ENCODE assay signal across 11 cellular contexts in genomic region chr6:24931296-24931695, GRCh38. TPM values are rescaled to one million over a fixed set of nuclear protein-coding genes. Genes with fewer than 3 reads are reported as not detected.
DNase-seq lines count a peak whose midpoint lies in the region; ATAC-seq and FAIRE-seq lines count a peak whose summit lies in the region.
"Had no signal": no experiment of that assay in that cellular context is flagged by ENCODE, and none has a peak within 500 bp of the region (broad histone marks: within the 10 kb centered on the region; RNA-seq: fewer than 3 reads in every experiment).

No MANE protein-coding gene starts in this region.

- peaks cover 33% of the 10 kb centered on the region for H3K4me1 ChIP-seq in thymus (ENCODE audit: control insufficient read depth, insufficient read depth, low read length)

- H3K4me3 Mint-ChIP-seq in activated T-cell treated with anti-CD3 and anti-CD28 coated beads, Interleukin-2, amount 50 U/mL, for 4 hours = peak overlapping the region; percentile 94
- H3K4me3 Mint-ChIP-seq in activated T-helper 1 cell treated with anti-CD3 and anti-CD28 coated beads, Interleukin-12 subunit alpha, Interleukin-12 subunit beta, Interleukin-2, Interleukin-4 antibody, amounts not matched to agents 30 ng/mL and 10 ng/mL and 1 ng/mL, durations not matched to agents 14 hours and 24 hours and 36 hours = peak overlapping the region; percentile 97
- peak overlapping the region; percentile 99 to 100 (median 99) for H3K4me3 Mint-ChIP-seq in immature natural killer cell

- intact Hi-C loops in activated T-helper 1 cell treated with anti-CD3 and anti-CD28 coated beads, Interleukin-12 subunit alpha, Interleukin-12 subunit beta, Interleukin-2, Interleukin-4 antibody, amounts not matched to agents 30 ng/mL and 10 ng/mL and 1 ng/mL, durations not matched to agents 14 hours and 24 hours and 36 hours (cut with micrococcal nuclease) = loop anchor here (10.0 kb wide), 1 partner anchor 1034 kb away; the partner anchor contains the start of gene TRIM38

- no peak for FAIRE-seq in RCC 7860 (lab: Jason Lieb, UNC)

- H3K36me3 Mint-ChIP-seq in activated T-cell treated with anti-CD3 and anti-CD28 coated beads, Interleukin-2, amount 50 U/mL, for 4 hours (ENCODE audit: insufficient read depth) = peaks cover 10% of the 10 kb centered on the region
- H3K36me3 Mint-ChIP-seq in activated T-helper 1 cell treated with anti-CD3 and anti-CD28 coated beads, Interleukin-12 subunit alpha, Interleukin-12 subunit beta, Interleukin-2, Interleukin-4 antibody, amounts not matched to agents 30 ng/mL and 10 ng/mL and 1 ng/mL, durations not matched to agents 14 hours and 24 hours and 36 hours (ENCODE audit: low read depth) = peaks cover 17% of the 10 kb centered on the region
- peaks cover 22 to 45% (median 23%) of the 10 kb centered on the region in 3 donors for H3K36me3 Mint-ChIP-seq in immature natural killer cell

- no peaks in the 10 kb centered on the region for H3K27me3 ChIP-seq in thymus (ENCODE audit: control insufficient read depth, insufficient read depth)
- H3K27me3 ChIP-seq: hepatocyte had no signal

- no peak for ATAC-seq in activated T-cell treated with anti-CD3 and anti-CD28 coated beads, Interleukin-2, amount 50 U/mL, for 4 hours

- DNase-seq in activated T-cell treated with anti-CD3 and anti-CD28 coated beads, Interleukin-2, amount 50 U/mL, for 4 hours = no peak
- DNase-seq in activated T-cell treated with anti-CD3 and anti-CD28 coated beads, Interleukin-2, amount 50 U/mL, for 48 hours = no peak
- DNase-seq in activated T-helper 1 cell treated with anti-CD3 and anti-CD28 coated beads, Interleukin-12 subunit alpha, Interleukin-12 subunit beta, Interleukin-2, Interleukin-4 antibody, amounts not matched to agents 30 ng/mL and 10 ng/mL and 1 ng/mL, durations not matched to agents 14 hours and 24 hours and 36 hours (ENCODE audit: low spot score) = no peak
- DNase-seq in immature natural killer cell (no peak), NCI-H2029 treated with DMSO at 0.1 percent for 48 hours (lab: John Stamatoyannopoulos, UW) (no peak), NCI-H2171 (lab: John Stamatoyannopoulos, UW) (no peak), RCC 7860 (ENCODE audit: low spot score) (no peak)
- DNase-seq: activated CD4-positive, alpha-beta T cell treated with anti-CD3 and anti-CD28 coated beads, Interleukin-2, amount 50 U/mL, for 1 hour had no signal

- H3K36me3 ChIP-seq in thymus (ENCODE audit: control insufficient read depth, insufficient read depth) = no peaks in the 10 kb centered on the region

- peaks cover 90% of the 10 kb centered on the region for H3K4me1 Mint-ChIP-seq in activated T-cell treated with anti-CD3 and anti-CD28 coated beads, Interleukin-2, amount 50 U/mL, for 4 hours (ENCODE audit: low read depth)
- H3K4me1 Mint-ChIP-seq in activated T-helper 1 cell treated with anti-CD3 and anti-CD28 coated beads, Interleukin-12 subunit alpha, Interleukin-12 subunit beta, Interleukin-2, Interleukin-4 antibody, amounts not matched to agents 30 ng/mL and 10 ng/mL and 1 ng/mL, durations not matched to agents 14 hours and 24 hours and 36 hours (ENCODE audit: low read depth) = peaks cover 89% of the 10 kb centered on the region
- H3K4me1 Mint-ChIP-seq in immature natural killer cell = peaks cover 72 to 78% of the 10 kb centered on the region in 2 donors

- peak overlapping the region; percentile 38 for H3K27ac ChIP-seq in thymus (ENCODE audit: low read depth)
- H3K27ac ChIP-seq: hepatocyte, RWPE1 had no signal

- H3K9me3 ChIP-seq in thymus (ENCODE audit: control insufficient read depth) = no peaks in the 10 kb centered on the region

- H3K9me3 Mint-ChIP-seq in activated T-cell treated with anti-CD3 and anti-CD28 coated beads, Interleukin-2, amount 50 U/mL, for 4 hours = peaks cover 11% of the 10 kb centered on the region
- H3K9me3 Mint-ChIP-seq in activated T-helper 1 cell treated with anti-CD3 and anti-CD28 coated beads, Interleukin-12 subunit alpha, Interleukin-12 subunit beta, Interleukin-2, Interleukin-4 antibody, amounts not matched to agents 30 ng/mL and 10 ng/mL and 1 ng/mL, durations not matched to agents 14 hours and 24 hours and 36 hours = peaks cover 9% of the 10 kb centered on the region
- peaks cover 0 to 5% (median 2%) of the 10 kb centered on the region in 6 donors for H3K9me3 Mint-ChIP-seq in immature natural killer cell

- no peak overlapping the region for H3K4me3 ChIP-seq in thymus (ENCODE audit: low read length)
- H3K4me3 ChIP-seq: hepatocyte had no signal

- H3K27ac Mint-ChIP-seq in activated T-helper 1 cell treated with anti-CD3 and anti-CD28 coated beads, Interleukin-12 subunit alpha, Interleukin-12 subunit beta, Interleukin-2, Interleukin-4 antibody, amounts not matched to agents 30 ng/mL and 10 ng/mL and 1 ng/mL, durations not matched to agents 14 hours and 24 hours and 36 hours = peak overlapping the region; percentile 96
- H3K27ac Mint-ChIP-seq in immature natural killer cell = peak overlapping the region; percentile 76 to 98 (median 90)

- H3K27me3 Mint-ChIP-seq in activated T-cell treated with anti-CD3 and anti-CD28 coated beads, Interleukin-2, amount 50 U/mL, for 4 hours (ENCODE audit: low read depth) = no peaks in the 10 kb centered on the region
- H3K27me3 Mint-ChIP-seq in activated T-helper 1 cell treated with anti-CD3 and anti-CD28 coated beads, Interleukin-12 subunit alpha, Interleukin-12 subunit beta, Interleukin-2, Interleukin-4 antibody, amounts not matched to agents 30 ng/mL and 10 ng/mL and 1 ng/mL, durations not matched to agents 14 hours and 24 hours and 36 hours (ENCODE audit: insufficient read depth) = no peaks in the 10 kb centered on the region
- H3K27me3 Mint-ChIP-seq in immature natural killer cell (ENCODE audit: low read depth in 3 of 3) = peaks cover 8 to 27% (median 21%) of the 10 kb centered on the region in 3 donors

RNA-seq across cellular contexts. Expression of gene RIPOR2, which starts 4.5 kb away (rescaled TPM):
- 10 to 100 TPM; 14.7 to 17.4 (median 16.8) TPM for total RNA-seq in activated T-cell treated with anti-CD3 and anti-CD28 coated beads, Interleukin-2, amount 50 U/mL, for 4 hours
- total RNA-seq in activated T-helper 1 cell treated with anti-CD3 and anti-CD28 coated beads, Interleukin-12 subunit alpha, Interleukin-12 subunit beta, Interleukin-2, Interleukin-4 antibody, amounts not matched to agents 30 ng/mL and 10 ng/mL and 1 ng/mL, durations not matched to agents 14 hours and 24 hours and 36 hours = 30.8 and 31.1 TPM in 2 replicates
- polyA plus RNA-seq in immature natural killer cell (100 to 1,000 TPM; 262 to 392 (median 334) TPM), thymus (27.4 TPM)
